Comparison of ENCODE assay signal across 8 cellular contexts in genomic region chr18:48161201-48161910, GRCh38.
DNase-seq lines count a peak whose midpoint lies in the region; ATAC-seq and TF ChIP-seq lines count a peak whose summit lies in the region.

No MANE protein-coding gene starts in this region.

- CTCF ChIA-PET in RWPE1 (lab: Yijun Ruan, JAX), result interaction anchor here (1.2 kb wide), 1 partner anchor 27 kb away, joined by 4 read pairs; no protein-coding TSS in a partner anchor

- H3K27ac Mint-ChIP-seq in natural killer cell treated with Interleukin-12 subunit alpha and Interleukin-12 subunit beta and Interleukin-15 and Interleukin-18, amount 100 ng/mL, for 72 hours, result no peak overlapping the region

- DNase-seq in AG10803 (ENCODE audit: low read depth) (peak; percentile 47), HL-60 (ENCODE audit: low read depth in 1 of 2, low spot score in 1 of 2) (peak; percentile 38 to 42), RWPE1 (ENCODE audit: low spot score) (peak; percentile 64), fibroblast of the aortic adventitia (ENCODE audit: low read depth) (peak; percentile 80)
- DNase-seq in activated effector memory CD4-positive, alpha-beta T cell treated with anti-CD3 and anti-CD28 coated beads, Interleukin-2, amount 50 U/mL, for 16 hours, result peak; percentile 87
- peak; percentile 85 for DNase-seq in natural killer cell treated with Interleukin-12 subunit alpha and Interleukin-12 subunit beta and Interleukin-15 and Interleukin-18, amount 100 ng/mL, for 72 hours (ENCODE audit: low spot score)
- DNase-seq in stimulated activated naive CD4-positive, alpha-beta T cell treated with Interleukin-2 at 50 U/mL for 16 hours (lab: John Stamatoyannopoulos, UW), result peak; percentile 43

- H3K27ac ChIP-seq in HL-60 (replicated peaks) (no peak overlapping the region), RWPE1 (peak overlapping the region; percentile 96)

- H3K27me3 Mint-ChIP-seq in natural killer cell treated with Interleukin-12 subunit alpha and Interleukin-12 subunit beta and Interleukin-15 and Interleukin-18, amount 100 ng/mL, for 72 hours, result peaks cover 0 to 3% of the 10 kb centered on the region in 2 donors

- H3K9me3 Mint-ChIP-seq in natural killer cell treated with Interleukin-12 subunit alpha and Interleukin-12 subunit beta and Interleukin-15 and Interleukin-18, amount 100 ng/mL, for 72 hours, result no peaks in the 10 kb centered on the region

- H3K36me3 Mint-ChIP-seq in natural killer cell treated with Interleukin-12 subunit alpha and Interleukin-12 subunit beta and Interleukin-15 and Interleukin-18, amount 100 ng/mL, for 72 hours, result no peaks in the 10 kb centered on the region

- peaks cover 0 to 7% of the 10 kb centered on the region in 2 donors for H3K4me1 Mint-ChIP-seq in natural killer cell treated with Interleukin-12 subunit alpha and Interleukin-12 subunit beta and Interleukin-15 and Interleukin-18, amount 100 ng/mL, for 72 hours (ENCODE audit: low read depth in 2 of 2)

- peak; percentile 85 for ATAC-seq in GM19351 (IDR thresholded peaks at IDR 0.05; ENCODE audit: unreplicated experiment)
- ATAC-seq in natural killer cell treated with Interleukin-12 subunit alpha and Interleukin-12 subunit beta and Interleukin-15 and Interleukin-18, amount 100 ng/mL, for 72 hours, result peak; percentile 96 to 97

- no peak for TF ChIP-seq CTCF in AG10803 (conservative IDR thresholded peaks at IDR 0.05; ENCODE audit: low read length)
- TF ChIP-seq CTCF in HL-60 (IDR thresholded peaks at IDR 0.05; ENCODE audit: insufficient read depth, low read length), result no peak
- no peak for TF ChIP-seq CTCF in RWPE1 (conservative IDR thresholded peaks at IDR 0.05; ENCODE audit: low read depth)
- no peak for TF ChIP-seq CTCF in fibroblast of the aortic adventitia (IDR thresholded peaks at IDR 0.05; ENCODE audit: insufficient read depth, low read length)

- peak overlapping the region; percentile 64 for H3K4me3 ChIP-seq in AG10803 (ENCODE audit: low read length)
- H3K4me3 ChIP-seq in HL-60 (replicated peaks; ENCODE audit: insufficient read depth, low read length), result peak overlapping the region; percentile 46
- peak overlapping the region; percentile 70 for H3K4me3 ChIP-seq in fibroblast of the aortic adventitia (ENCODE audit: low read depth, low read length)

- peak overlapping the region; percentile 44 for H3K4me3 Mint-ChIP-seq in natural killer cell treated with Interleukin-12 subunit alpha and Interleukin-12 subunit beta and Interleukin-15 and Interleukin-18, amount 100 ng/mL, for 72 hours

- peaks cover 2% of the 10 kb centered on the region for H3K27me3 ChIP-seq in HL-60 (ENCODE audit: insufficient read depth, poor library complexity, severe bottlenecking)

- POLR2A ChIA-PET in RWPE1 (lab: Yijun Ruan, JAX; ENCODE audit: low non-redundant PET), result interaction anchor here (0.6 kb wide), 2 partner anchors 130 to 135 kb away, joined by 4 to 5 read pairs; no protein-coding TSS in a partner anchor
